In the genomic region with DNA sequence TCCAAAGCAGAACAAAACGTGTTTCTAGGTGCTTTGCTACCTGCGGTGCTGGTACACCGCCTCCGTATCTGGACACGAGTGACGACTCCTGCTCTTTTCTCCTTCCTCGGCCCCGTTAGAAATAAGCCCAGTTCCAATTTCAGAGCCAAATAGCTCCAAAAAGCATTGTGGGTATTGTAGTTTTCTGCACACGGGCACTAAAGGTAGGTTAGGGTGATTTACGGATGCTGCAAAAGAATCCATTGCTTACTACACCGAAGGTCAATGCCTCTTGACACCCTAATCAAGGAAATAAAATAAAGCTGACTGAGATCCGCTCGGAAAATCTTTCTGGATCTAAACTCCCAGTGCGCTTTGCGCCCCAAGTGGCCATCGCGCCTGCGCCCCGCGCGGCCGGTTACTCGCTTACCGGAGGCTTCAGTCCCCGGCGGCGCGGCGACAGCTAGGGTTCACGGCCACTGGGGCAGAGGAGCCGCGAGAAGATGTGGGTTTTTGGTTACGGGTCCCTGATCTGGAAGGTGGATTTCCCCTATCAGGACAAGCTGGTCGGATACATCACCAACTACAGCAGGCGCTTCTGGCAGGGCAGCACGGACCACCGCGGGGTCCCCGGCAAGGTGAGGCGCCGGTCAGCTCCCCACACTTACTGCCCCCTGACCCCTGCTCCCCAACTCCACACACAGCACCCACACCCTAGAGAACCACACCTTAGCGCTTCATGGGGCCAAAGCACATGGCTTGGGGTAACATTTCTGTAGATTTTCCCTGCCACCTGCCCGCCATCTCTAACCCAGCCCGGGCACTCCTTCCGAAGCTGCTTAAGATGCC, we compare ENCODE assay signal across 1 cellular context.
A peak's percentile ranks its signal among the peaks of the same experiment; 100 is the strongest.
TF ChIP-seq lines count a peak whose summit lies in the region.

A gene (plus strand): TSS at position 400 of the 828 bp plus-strand sequence. CDS start 83 bp downstream, at position 483.

TF ChIP-seq in SK-N-SH, 30 proteins besides CTCF, POLR2A, EP300 and RAD21 (continued from another document):
- TF ChIP-seq, protein P1, sequence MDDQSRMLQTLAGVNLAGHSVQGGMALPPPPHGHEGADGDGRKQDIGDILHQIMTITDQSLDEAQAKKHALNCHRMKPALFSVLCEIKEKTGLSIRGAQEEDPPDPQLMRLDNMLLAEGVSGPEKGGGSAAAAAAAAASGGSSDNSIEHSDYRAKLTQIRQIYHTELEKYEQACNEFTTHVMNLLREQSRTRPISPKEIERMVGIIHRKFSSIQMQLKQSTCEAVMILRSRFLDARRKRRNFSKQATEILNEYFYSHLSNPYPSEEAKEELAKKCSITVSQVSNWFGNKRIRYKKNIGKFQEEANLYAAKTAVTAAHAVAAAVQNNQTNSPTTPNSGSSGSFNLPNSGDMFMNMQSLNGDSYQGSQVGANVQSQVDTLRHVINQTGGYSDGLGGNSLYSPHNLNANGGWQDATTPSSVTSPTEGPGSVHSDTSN (IDR thresholded peaks at IDR 0.05) = no peak
- no peak for TF ChIP-seq FOSL2 (IDR thresholded peaks at IDR 0.05; ENCODE audit: borderline replicate concordance, low read depth)
- TF ChIP-seq TEAD4 (IDR thresholded peaks at IDR 0.05; ENCODE audit: borderline replicate concordance, insufficient read depth) = no peak
- no peak for TF ChIP-seq RCOR1 (IDR thresholded peaks at IDR 0.05; ENCODE audit: low read length)
- TF ChIP-seq NRF1 (IDR thresholded peaks at IDR 0.05; ENCODE audit: low read depth, low read length) = peak; percentile 81
- TF ChIP-seq, protein P2, sequence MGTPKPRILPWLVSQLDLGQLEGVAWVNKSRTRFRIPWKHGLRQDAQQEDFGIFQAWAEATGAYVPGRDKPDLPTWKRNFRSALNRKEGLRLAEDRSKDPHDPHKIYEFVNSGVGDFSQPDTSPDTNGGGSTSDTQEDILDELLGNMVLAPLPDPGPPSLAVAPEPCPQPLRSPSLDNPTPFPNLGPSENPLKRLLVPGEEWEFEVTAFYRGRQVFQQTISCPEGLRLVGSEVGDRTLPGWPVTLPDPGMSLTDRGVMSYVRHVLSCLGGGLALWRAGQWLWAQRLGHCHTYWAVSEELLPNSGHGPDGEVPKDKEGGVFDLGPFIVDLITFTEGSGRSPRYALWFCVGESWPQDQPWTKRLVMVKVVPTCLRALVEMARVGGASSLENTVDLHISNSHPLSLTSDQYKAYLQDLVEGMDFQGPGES (IDR thresholded peaks at IDR 0.05; ENCODE audit: low read depth, low read length) = no peak
- TF ChIP-seq RXRA (IDR thresholded peaks at IDR 0.05; ENCODE audit: borderline replicate concordance, low read depth) = no peak
- no peak for TF ChIP-seq FOXJ3 (CRISPR knock-in tag; IDR thresholded peaks at IDR 0.05)
- TF ChIP-seq, protein P3, sequence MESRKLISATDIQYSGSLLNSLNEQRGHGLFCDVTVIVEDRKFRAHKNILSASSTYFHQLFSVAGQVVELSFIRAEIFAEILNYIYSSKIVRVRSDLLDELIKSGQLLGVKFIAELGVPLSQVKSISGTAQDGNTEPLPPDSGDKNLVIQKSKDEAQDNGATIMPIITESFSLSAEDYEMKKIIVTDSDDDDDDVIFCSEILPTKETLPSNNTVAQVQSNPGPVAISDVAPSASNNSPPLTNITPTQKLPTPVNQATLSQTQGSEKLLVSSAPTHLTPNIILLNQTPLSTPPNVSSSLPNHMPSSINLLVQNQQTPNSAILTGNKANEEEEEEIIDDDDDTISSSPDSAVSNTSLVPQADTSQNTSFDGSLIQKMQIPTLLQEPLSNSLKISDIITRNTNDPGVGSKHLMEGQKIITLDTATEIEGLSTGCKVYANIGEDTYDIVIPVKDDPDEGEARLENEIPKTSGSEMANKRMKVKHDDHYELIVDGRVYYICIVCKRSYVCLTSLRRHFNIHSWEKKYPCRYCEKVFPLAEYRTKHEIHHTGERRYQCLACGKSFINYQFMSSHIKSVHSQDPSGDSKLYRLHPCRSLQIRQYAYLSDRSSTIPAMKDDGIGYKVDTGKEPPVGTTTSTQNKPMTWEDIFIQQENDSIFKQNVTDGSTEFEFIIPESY (IDR thresholded peaks at IDR 0.05; ENCODE audit: borderline replicate concordance, low read depth) = no peak
- TF ChIP-seq, protein P4, sequence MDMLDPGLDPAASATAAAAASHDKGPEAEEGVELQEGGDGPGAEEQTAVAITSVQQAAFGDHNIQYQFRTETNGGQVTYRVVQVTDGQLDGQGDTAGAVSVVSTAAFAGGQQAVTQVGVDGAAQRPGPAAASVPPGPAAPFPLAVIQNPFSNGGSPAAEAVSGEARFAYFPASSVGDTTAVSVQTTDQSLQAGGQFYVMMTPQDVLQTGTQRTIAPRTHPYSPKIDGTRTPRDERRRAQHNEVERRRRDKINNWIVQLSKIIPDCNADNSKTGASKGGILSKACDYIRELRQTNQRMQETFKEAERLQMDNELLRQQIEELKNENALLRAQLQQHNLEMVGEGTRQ (IDR thresholded peaks at IDR 0.05; ENCODE audit: borderline replicate concordance, low read depth, low read length) = no peak
- TF ChIP-seq JUND (IDR thresholded peaks at IDR 0.05) = no peak
- no peak for TF ChIP-seq EZH2phosphoT487 (IDR thresholded peaks at IDR 0.05; ENCODE audit: borderline replicate concordance, low read depth)
- peak; percentile 61 for TF ChIP-seq CHD2 (IDR thresholded peaks at IDR 0.05; ENCODE audit: low read length, partially characterized antibody)
- TF ChIP-seq, protein P5, sequence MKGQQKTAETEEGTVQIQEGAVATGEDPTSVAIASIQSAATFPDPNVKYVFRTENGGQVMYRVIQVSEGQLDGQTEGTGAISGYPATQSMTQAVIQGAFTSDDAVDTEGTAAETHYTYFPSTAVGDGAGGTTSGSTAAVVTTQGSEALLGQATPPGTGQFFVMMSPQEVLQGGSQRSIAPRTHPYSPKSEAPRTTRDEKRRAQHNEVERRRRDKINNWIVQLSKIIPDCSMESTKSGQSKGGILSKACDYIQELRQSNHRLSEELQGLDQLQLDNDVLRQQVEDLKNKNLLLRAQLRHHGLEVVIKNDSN (IDR thresholded peaks at IDR 0.05; ENCODE audit: borderline replicate concordance, low read depth) = no peak
- TF ChIP-seq TAF1 (IDR thresholded peaks at IDR 0.05; ENCODE audit: borderline replicate concordance, low read depth, low read length) = peak; percentile 57; the same call in 1 of the 2 replicates
- no peak for TF ChIP-seq SMC3 (IDR thresholded peaks at IDR 0.05; ENCODE audit: low read depth, low read length)
- peak; percentile 70 for TF ChIP-seq YY1 (IDR thresholded peaks at IDR 0.05; ENCODE audit: low read depth)
- no peak; the same call in 1 of the 2 replicates for TF ChIP-seq SIN3A (IDR thresholded peaks at IDR 0.05; ENCODE audit: borderline replicate concordance, low read depth, low read length)
